8 cellular contexts compared by ENCODE assay signal in genomic region chr6:49606696-49607390, GRCh38. TPM values are rescaled to one million over a fixed set of nuclear protein-coding genes. Genes with fewer than 3 reads are reported as not detected.
DNase-seq lines count a peak whose midpoint lies in the region; ATAC-seq, FAIRE-seq and TF ChIP-seq lines count a peak whose summit lies in the region.

No MANE protein-coding gene starts in this region.

- H3K4me1 ChIP-seq in PC-3 (ENCODE audit: insufficient read depth, low read length) (0 out of 2 replicates have a peak, but pooled peaks cover 9% of the 10 kb centered on the region), HepG2 (ENCODE audit: insufficient read depth, low read length) (0 out of 2 replicates have a peak, but pooled peaks cover 5% of the 10 kb centered on the region)

- H3K79me2 ChIP-seq in PC-3 (ENCODE audit: low read length): no peaks in the 10 kb centered on the region
- H3K79me2 ChIP-seq in HepG2 (ENCODE audit: insufficient read depth, low read length): no peaks in the 10 kb centered on the region

- BruUV-seq in PC-3 (replicated peaks; lab: Mats Ljungman, UMichigan) (no TSS peak), HepG2 (replicated peaks; lab: Mats Ljungman, UMichigan) (no TSS peak)

- peak; percentile 80 for DNase-seq in AG08395 (ENCODE audit: low spot score)
- peak; percentile 76 for DNase-seq in HEK293T (ENCODE audit: extremely low spot score)
- peak; percentile 93 for DNase-seq in PC-3
- DNase-seq in cerebellum (ENCODE audit: low spot score): peak; percentile 32
- DNase-seq in HepG2 (ENCODE audit: low spot score): peak; percentile 91
- DNase-seq in urothelium cell line (ENCODE audit: low spot score): peak; percentile 81

- peak overlapping the region; percentile 22; the same call in 1 of the 2 replicates for H3K4me3 ChIP-seq in PC-3 (ENCODE audit: low read length)
- H3K4me3 ChIP-seq in HepG2 (replicated peaks in 1 of 3; ENCODE audit: insufficient read depth in 1 of 3, low read depth in 2 of 3, low read length in 3 of 3): no peak overlapping the region

- POLR2A ChIA-PET in HEK293T (lab: Yijun Ruan, JAX) (interaction anchor here (3.2 kb wide), 1 partner anchor 57 kb away, joined by 10 read pairs; the partner anchor contains the start of gene C6orf141), PC-3 (lab: Charles Lee; ENCODE audit: unreplicated experiment) (interaction anchor here (0.6 kb wide), 1 partner anchor 54 kb away, joined by 5 read pairs; no protein-coding TSS in a partner anchor), HepG2 (lab: Yijun Ruan, JAX) (no interaction called here)

- no peaks in the 10 kb centered on the region for H3K36me3 ChIP-seq in PC-3 (ENCODE audit: low read depth, low read length)
- H3K36me3 ChIP-seq in HepG2 (replicated peaks in 1 of 2; ENCODE audit: control insufficient read depth in 1 of 2, insufficient read depth in 2 of 2, low read length in 2 of 2): no peaks in the 10 kb centered on the region

- peak; percentile 71; the same call in 1 of the 2 replicates for TF ChIP-seq RAD21 in HepG2 (CRISPR knock-in tag; IDR thresholded peaks at IDR 0.05)

- H3F3A ChIP-seq in PC-3 (ENCODE audit: low read length, unreplicated experiment): no peaks in the 10 kb centered on the region

- TF ChIP-seq CTCF in GM12872 (IDR thresholded peaks at IDR 0.05; ENCODE audit: insufficient read depth, low read depth, low read length): peak; percentile 77; the same call in 2 of the 3 replicates
- TF ChIP-seq CTCF in LNCAP (IDR thresholded peaks at IDR 0.05): peak; percentile 84
- peak; percentile 96 for TF ChIP-seq CTCF in PC-3 (conservative IDR thresholded peaks at IDR 0.05; ENCODE audit: low read depth, low read length)
- TF ChIP-seq CTCF in HepG2 (CRISPR knock-in tag; IDR thresholded peaks at IDR 0.05): peak; percentile 94

- H3K9me3 ChIP-seq in PC-3 (ENCODE audit: low read length) (no peaks in the 10 kb centered on the region), HepG2 (ENCODE audit: low read length) (no peaks in the 10 kb centered on the region)

- no peak for TF ChIP-seq EP300 in HepG2 (IDR thresholded peaks at IDR 0.05; ENCODE audit: low read depth in 2 of 2, low read length in 2 of 2)
- TF ChIP-seq EP300 in HepG2 (CRISPR knock-in tag; IDR thresholded peaks at IDR 0.05; ENCODE audit: borderline replicate concordance): no peak

- ATAC-seq in PC-3: peak; percentile 87
- ATAC-seq in HepG2: peak; percentile 88

- H3K9me2 ChIP-seq in PC-3 (replicated peaks; ENCODE audit: low read length): no peaks in the 10 kb centered on the region

- peak; percentile 81 for FAIRE-seq in HepG2 (lab: Jason Lieb, UNC)
- FAIRE-seq in urothelium cell line (lab: Jason Lieb, UNC): no peak

- CTCF ChIA-PET in HEK293T (lab: Yijun Ruan, JAX): interaction anchor here (0.6 to 4.9 kb wide), 6 partner anchors 10 to 81 kb away, joined by 3 to 31 read pairs (median 4); partner anchors contain the start of gene C6orf141
- CTCF ChIA-PET in PC-3 (lab: Charles Lee): interaction anchor here (0.6 to 1.9 kb wide), 4 partner anchors 38 to 76 kb away, joined by 3 to 29 read pairs (median 4); no protein-coding TSS in a partner anchor
- CTCF ChIA-PET in HepG2 (lab: Yijun Ruan, JAX; ENCODE audit: low intra/inter-chr PET ratio, low total read pairs): interaction anchor here (1.7 to 4.5 kb wide), 2 partner anchors 74 to 154 kb away, joined by 11 to 103 read pairs; no protein-coding TSS in a partner anchor

- no peaks in the 10 kb centered on the region for H4K20me1 ChIP-seq in PC-3 (ENCODE audit: low read length)
- no peaks in the 10 kb centered on the region for H4K20me1 ChIP-seq in HepG2 (ENCODE audit: insufficient read depth, low read length)

- no peak for TF ChIP-seq POLR2A in HepG2 (IDR thresholded peaks at IDR 0.05; ENCODE audit: insufficient read depth in 1 of 2, low read depth in 2 of 2, low read length in 2 of 2)

- intact Hi-C loops in PC-3 (cut with micrococcal nuclease) (loop anchor here (1.0 to 5.0 kb wide), 3 partner anchors 36 to 155 kb away; no protein-coding TSS in a partner anchor), HepG2 (cut with micrococcal nuclease; ENCODE audit: unreplicated experiment) (loop anchor here (1.0 to 5.0 kb wide), 4 partner anchors 75 to 240 kb away; partner anchors contain the start of genes CENPQ and MMUT)

- H3K9ac ChIP-seq in PC-3 (ENCODE audit: low read length) (no peak overlapping the region), HepG2 (ENCODE audit: insufficient read depth, low read depth, low read length) (no peak overlapping the region)

- H3K27ac ChIP-seq in PC-3 (ENCODE audit: low read length): peak overlapping the region; percentile 16; the same call in 1 of the 2 replicates
- no peak overlapping the region for H3K27ac ChIP-seq in HepG2 (ENCODE audit: extremely low read length, insufficient read depth, low read length)

- H3K4me2 ChIP-seq in PC-3 (ENCODE audit: low read length): peak overlapping the region; percentile 52
- no peak overlapping the region for H3K4me2 ChIP-seq in HepG2 (ENCODE audit: low read depth, low read length)

- H2AFZ ChIP-seq in PC-3 (ENCODE audit: low read length) (peak overlapping the region; percentile 15), HepG2 (ENCODE audit: low read length) (no peak overlapping the region)

- 22% methylated on average over 5 of the region's 5 CpGs for WGBS in HepG2 (ENCODE audit: low lambda C conversion rate)

- H3K27me3 ChIP-seq in PC-3 (ENCODE audit: low read length) (no peaks in the 10 kb centered on the region), HepG2 (ENCODE audit: control insufficient read depth in 1 of 2, insufficient read depth in 2 of 2, low read length in 2 of 2) (0 out of 5 replicates have a peak, but pooled peaks cover 0 to 5% of the 10 kb centered on the region in 2 experiments)

- in situ Hi-C loops in HepG2 (cut with HindIII; ENCODE audit: extremely low pct_ligation_motif_present, low pct_unique_long_range_greater_than_20kb): loop anchor here (5.0 kb wide), 2 partner anchors 80 to 150 kb away; no protein-coding TSS in a partner anchor

TF ChIP-seq in HEK293T, 16 proteins besides CTCF, POLR2A, EP300 and RAD21 (continues in another document):
- TF ChIP-seq HDGF (IDR thresholded peaks at IDR 0.05; ENCODE audit: borderline replicate concordance): no peak
- no peak for TF ChIP-seq FOXA1 (IDR thresholded peaks at IDR 0.05)
- no peak for TF ChIP-seq BHLHE40 (IDR thresholded peaks at IDR 0.05; ENCODE audit: borderline replicate concordance)
- no peak for TF ChIP-seq SP1 (IDR thresholded peaks at IDR 0.05)

TF ChIP-seq in HepG2, 621 proteins besides CTCF, POLR2A, EP300 and RAD21 (continues in another document):
- TF ChIP-seq KDM3A (CRISPR knock-in tag; IDR thresholded peaks at IDR 0.05; ENCODE audit: low read depth): peak; percentile 72; the same call in 1 of the 2 replicates
- TF ChIP-seq GATAD1 (CRISPR knock-in tag; IDR thresholded peaks at IDR 0.05): 0 out of 2 replicates have a peak, but pooled peaks have one; percentile 37
- TF ChIP-seq ZNF264 (CRISPR knock-in tag; IDR thresholded peaks at IDR 0.05): peak; percentile 92

RNA-seq across cellular contexts. Expression of gene RHAG, which starts 29.8 kb away (rescaled TPM):
- total RNA-seq in PC-3 (2014; rRNA removed) (not detected in 2 replicates), cerebellum (0.64 TPM), HepG2 (2016; rRNA removed; fragmentation: Illumina TruSeq; extraction: Trizol) (not detected in 2 replicates)
- total RNA-seq in HepG2 (2016; cell fraction: cytosol; rRNA removed; fragmentation: Illumina TruSeq; extraction: Trizol; ENCODE audit: low read depth): not detected in 2 replicates
- not detected in 2 replicates for total RNA-seq in HepG2 (2016; cell fraction: insoluble cytoplasmic fraction; rRNA removed; fragmentation: Illumina TruSeq; extraction: Trizol)
- total RNA-seq in HepG2 (2016; cell fraction: membrane; rRNA removed; fragmentation: Illumina TruSeq; extraction: Trizol): not detected in 2 replicates
- not detected in 2 replicates for total RNA-seq in HepG2 (2016; cell fraction: nucleus; rRNA removed; fragmentation: Illumina TruSeq; extraction: Trizol)
- polyA plus RNA-seq in HepG2 (2011; rRNA removed): not detected in 2 replicates
- polyA plus RNA-seq in HepG2 (2011; cell fraction: cytosol; rRNA removed): not detected in 2 replicates
- not detected in 2 replicates for polyA plus RNA-seq in HepG2 (2011; cell fraction: nucleus; rRNA removed)
- polyA plus RNA-seq in HepG2 (2012): not detected in 2 replicates
- polyA plus RNA-seq in HepG2 (2016; cell fraction: cytosol; fragmentation: Illumina TruSeq; extraction: Trizol; ENCODE audit: low read depth): not detected in 2 replicates
- polyA plus RNA-seq in HepG2 (2016; cell fraction: insoluble cytoplasmic fraction; fragmentation: Illumina TruSeq; extraction: Trizol; ENCODE audit: low read depth): not detected in 2 replicates
- not detected in 2 replicates for polyA plus RNA-seq in HepG2 (2016; cell fraction: membrane; fragmentation: Illumina TruSeq; extraction: Trizol; ENCODE audit: low read depth)
- not detected in 2 replicates for polyA plus RNA-seq in HepG2 (2016; cell fraction: nucleus; fragmentation: Illumina TruSeq; extraction: Trizol; ENCODE audit: insufficient read depth, low read depth)
- polyA minus RNA-seq in HepG2 (2011; rRNA and poly(A)+ RNA removed; ENCODE audit: low replicate concordance): 0.40 and 2.2 TPM in 2 replicates
- polyA minus RNA-seq in HepG2 (2011; cell fraction: cytosol; rRNA and poly(A)+ RNA removed): not detected in 2 replicates
- polyA minus RNA-seq in HepG2 (2011; cell fraction: nucleus; rRNA and poly(A)+ RNA removed): not detected in 2 replicates

RNA-seq across cellular contexts. Expression of gene C6orf141, which starts 56.4 kb away (rescaled TPM):
- total RNA-seq in PC-3 (2014; rRNA removed) (43.8 and 49.4 TPM in 2 replicates), cerebellum (2.6 TPM), HepG2 (2016; rRNA removed; fragmentation: Illumina TruSeq; extraction: Trizol) (not detected in 2 replicates)
- total RNA-seq in HepG2 (2016; cell fraction: cytosol; rRNA removed; fragmentation: Illumina TruSeq; extraction: Trizol; ENCODE audit: low read depth): not detected in 2 replicates
- total RNA-seq in HepG2 (2016; cell fraction: insoluble cytoplasmic fraction; rRNA removed; fragmentation: Illumina TruSeq; extraction: Trizol): not detected in 2 replicates
- total RNA-seq in HepG2 (2016; cell fraction: membrane; rRNA removed; fragmentation: Illumina TruSeq; extraction: Trizol): not detected in 2 replicates
- total RNA-seq in HepG2 (2016; cell fraction: nucleus; rRNA removed; fragmentation: Illumina TruSeq; extraction: Trizol): not detected in 2 replicates
- 0.07 and 0.12 TPM in 2 replicates for polyA plus RNA-seq in HepG2 (2011; rRNA removed)
- not detected in 2 replicates for polyA plus RNA-seq in HepG2 (2011; cell fraction: cytosol; rRNA removed)
- 0.29 TPM in 1 of 2 replicates, not detected in the other for polyA plus RNA-seq in HepG2 (2011; cell fraction: nucleus; rRNA removed)
- not detected in 2 replicates for polyA plus RNA-seq in HepG2 (2012)
- polyA plus RNA-seq in HepG2 (2016; cell fraction: cytosol; fragmentation: Illumina TruSeq; extraction: Trizol; ENCODE audit: low read depth): not detected in 2 replicates
- not detected in 2 replicates for polyA plus RNA-seq in HepG2 (2016; cell fraction: insoluble cytoplasmic fraction; fragmentation: Illumina TruSeq; extraction: Trizol; ENCODE audit: low read depth)
- polyA plus RNA-seq in HepG2 (2016; cell fraction: membrane; fragmentation: Illumina TruSeq; extraction: Trizol; ENCODE audit: low read depth): not detected in 2 replicates
- not detected in 2 replicates for polyA plus RNA-seq in HepG2 (2016; cell fraction: nucleus; fragmentation: Illumina TruSeq; extraction: Trizol; ENCODE audit: insufficient read depth, low read depth)
- not detected in 2 replicates for polyA minus RNA-seq in HepG2 (2011; rRNA and poly(A)+ RNA removed; ENCODE audit: low replicate concordance)
- polyA minus RNA-seq in HepG2 (2011; cell fraction: cytosol; rRNA and poly(A)+ RNA removed): not detected in 2 replicates
- not detected in 2 replicates for polyA minus RNA-seq in HepG2 (2011; cell fraction: nucleus; rRNA and poly(A)+ RNA removed)

Comparison
In these comparisons a context has a peak if more than half of its experiments do, and no peak if none do; other contexts are left out.
1. DNase-seq: peak in every context shown above with its lines; median percentile 93 in PC-3; 91 in HepG2; 81 in urothelium cell line; 80 in AG08395; 76 in HEK293T; 32 in cerebellum.
2. RNA of gene C6orf141, which starts 56.4 kb away (total RNA-seq): 43.8 to 49.4 TPM in PC-3; 2.6 TPM in cerebellum (single experiment) and not detected in HepG2; every median in the first group is over 10 times any median in the second.
3. Peak in every context shown above with its lines, with median percentiles within 50 percentile points of each other: CTCF ChIP-seq.